Comparison of ENCODE assay signal across 15 cellular contexts in genomic region chr20:48156951-48157700, GRCh38.
A peak's percentile ranks its signal among the peaks of the same experiment; 100 is the strongest.
DNase-seq lines count a peak whose midpoint lies in the region; ATAC-seq and TF ChIP-seq lines count a peak whose summit lies in the region.
"Had no signal": no experiment of that assay in that cellular context is flagged by ENCODE, and none has a peak within 500 bp of the region (broad histone marks: within the 10 kb centered on the region; RNA-seq: fewer than 3 reads in every experiment).

No MANE protein-coding gene starts in this region.

- peaks cover 27% of the 10 kb centered on the region for H3K4me1 ChIP-seq in RWPE2 (ENCODE audit: insufficient read depth, poor library complexity, severe bottlenecking)
- peaks cover 22% of the 10 kb centered on the region for H3K4me1 ChIP-seq in vagina
- H3K4me1 ChIP-seq: BE2C, HAP-1 had no signal

- peaks cover 4% of the 10 kb centered on the region for H3K36me3 Mint-ChIP-seq in stimulated activated naive CD8-positive, alpha-beta T cell treated with anti-CD3 and anti-CD28 coated beads, Interleukin-15, Interleukin-2, amounts not matched to agents 100 ng/mL and 50 ng/mL, for 24 hours (ENCODE audit: low read depth)
- H3K36me3 Mint-ChIP-seq in nephron (ENCODE audit: low read depth) = peaks cover 3% of the 10 kb centered on the region
- H3K36me3 Mint-ChIP-seq: CD8-positive, alpha-beta memory T cell had no signal

- no peak for DNase-seq in stimulated activated naive CD8-positive, alpha-beta T cell treated with anti-CD3 and anti-CD28 coated beads, Interleukin-15, Interleukin-2, amounts not matched to agents 100 U/mL and 50 U/mL, for 24 hours
- DNase-seq in RWPE2 (ENCODE audit: low spot score) = no peak
- no peak for DNase-seq in vagina (ENCODE audit: extremely low spot score in 2 of 2)
- no peak for DNase-seq in iPS-NIHi11 (ENCODE audit: low spot score)
- no peak for DNase-seq in hepatic stellate cell (ENCODE audit: low spot score)
- DNase-seq: BE2C; CD4-positive, CD25-positive, alpha-beta regulatory T cell; CD8-positive, alpha-beta memory T cell; COR-L47 had no signal

- H3K9me3 Mint-ChIP-seq in stimulated activated naive CD8-positive, alpha-beta T cell treated with anti-CD3 and anti-CD28 coated beads, Interleukin-15, Interleukin-2, amounts not matched to agents 100 ng/mL and 50 ng/mL, for 24 hours = no peaks in the 10 kb centered on the region
- peaks cover 5% of the 10 kb centered on the region for H3K9me3 Mint-ChIP-seq in nephron

- H3K27me3 ChIP-seq in RWPE2 (ENCODE audit: insufficient read depth, poor library complexity, severe bottlenecking) (no peaks in the 10 kb centered on the region), vagina (no peaks in the 10 kb centered on the region)
- H3K27me3 ChIP-seq: BE2C had no signal

- H3K27ac Mint-ChIP-seq in stimulated activated naive CD8-positive, alpha-beta T cell treated with anti-CD3 and anti-CD28 coated beads, Interleukin-15, Interleukin-2, amounts not matched to agents 100 ng/mL and 50 ng/mL, for 24 hours = peak overlapping the region; percentile 3
- peak overlapping the region in 2 of 3 experiments; percentile 24 to 31 for H3K27ac Mint-ChIP-seq in nephron
- H3K27ac Mint-ChIP-seq: CD8-positive, alpha-beta memory T cell; IgD-negative memory B cell had no signal

- H3K27me3 Mint-ChIP-seq in stimulated activated naive CD8-positive, alpha-beta T cell treated with anti-CD3 and anti-CD28 coated beads, Interleukin-15, Interleukin-2, amounts not matched to agents 100 ng/mL and 50 ng/mL, for 24 hours = peaks cover 19% of the 10 kb centered on the region
- peaks cover 9% of the 10 kb centered on the region for H3K27me3 Mint-ChIP-seq in nephron (ENCODE audit: low read depth)

- TF ChIP-seq POLR2A in vagina (IDR thresholded peaks at IDR 0.05) = no peak

- TF ChIP-seq CTCF in RWPE2 (IDR thresholded peaks at IDR 0.05; ENCODE audit: poor library complexity, severe bottlenecking) (no peak), nephron (IDR thresholded peaks at IDR 0.05; ENCODE audit: unreplicated experiment in 3 of 3) (no peak), vagina (IDR thresholded peaks at IDR 0.05) (no peak)

- H3K4me3 Mint-ChIP-seq in stimulated activated naive CD8-positive, alpha-beta T cell treated with anti-CD3 and anti-CD28 coated beads, Interleukin-15, Interleukin-2, amounts not matched to agents 100 ng/mL and 50 ng/mL, for 24 hours = no peak overlapping the region
- H3K4me3 Mint-ChIP-seq in nephron = no peak overlapping the region
- H3K4me3 Mint-ChIP-seq: CD4-positive, CD25-positive, alpha-beta regulatory T cell; CD8-positive, alpha-beta memory T cell had no signal

- H3K4me1 Mint-ChIP-seq in stimulated activated naive CD8-positive, alpha-beta T cell treated with anti-CD3 and anti-CD28 coated beads, Interleukin-15, Interleukin-2, amounts not matched to agents 100 ng/mL and 50 ng/mL, for 24 hours (ENCODE audit: low read depth) = no peaks in the 10 kb centered on the region
- H3K4me1 Mint-ChIP-seq in nephron = peaks cover 47% of the 10 kb centered on the region
- H3K4me1 Mint-ChIP-seq: CD4-positive, CD25-positive, alpha-beta regulatory T cell; CD8-positive, alpha-beta memory T cell had no signal

- no peak for ATAC-seq in stimulated activated naive CD8-positive, alpha-beta T cell treated with anti-CD3 and anti-CD28 coated beads, Interleukin-15, Interleukin-2, amounts not matched to agents 100 U/mL and 50 U/mL, for 24 hours
- ATAC-seq in RWPE2 (ENCODE audit: low read depth) = 0 out of 3 replicates have a peak, but pooled peaks have one; percentile 12
- no peak for ATAC-seq in HG02840 (IDR thresholded peaks at IDR 0.05; ENCODE audit: low FRiP score, unreplicated experiment)
- ATAC-seq: HepG2 had no signal

- H3K27ac ChIP-seq in RWPE2 (ENCODE audit: poor library complexity, severe bottlenecking) (peak overlapping the region; percentile 49), vagina (peak overlapping the region; percentile 65)

- intact Hi-C loops in vagina (cut with DNase I) = no loop called here

- H3K9me3 ChIP-seq in RWPE2 (ENCODE audit: severe bottlenecking) (peaks cover 5% of the 10 kb centered on the region), vagina (no peaks in the 10 kb centered on the region)
- H3K9me3 ChIP-seq: BE2C had no signal

- H3K4me3 ChIP-seq in RWPE2 (ENCODE audit: severe bottlenecking) (no peak overlapping the region), vagina (no peak overlapping the region)
- H3K4me3 ChIP-seq: HAP-1 had no signal

- H3K36me3 ChIP-seq in RWPE2 (ENCODE audit: low read depth) = no peaks in the 10 kb centered on the region
- H3K36me3 ChIP-seq in vagina = no peaks in the 10 kb centered on the region
- H3K36me3 ChIP-seq: BE2C, HAP-1 had no signal
